ENCODE assay signal across 1 cellular context in the genomic region with DNA sequence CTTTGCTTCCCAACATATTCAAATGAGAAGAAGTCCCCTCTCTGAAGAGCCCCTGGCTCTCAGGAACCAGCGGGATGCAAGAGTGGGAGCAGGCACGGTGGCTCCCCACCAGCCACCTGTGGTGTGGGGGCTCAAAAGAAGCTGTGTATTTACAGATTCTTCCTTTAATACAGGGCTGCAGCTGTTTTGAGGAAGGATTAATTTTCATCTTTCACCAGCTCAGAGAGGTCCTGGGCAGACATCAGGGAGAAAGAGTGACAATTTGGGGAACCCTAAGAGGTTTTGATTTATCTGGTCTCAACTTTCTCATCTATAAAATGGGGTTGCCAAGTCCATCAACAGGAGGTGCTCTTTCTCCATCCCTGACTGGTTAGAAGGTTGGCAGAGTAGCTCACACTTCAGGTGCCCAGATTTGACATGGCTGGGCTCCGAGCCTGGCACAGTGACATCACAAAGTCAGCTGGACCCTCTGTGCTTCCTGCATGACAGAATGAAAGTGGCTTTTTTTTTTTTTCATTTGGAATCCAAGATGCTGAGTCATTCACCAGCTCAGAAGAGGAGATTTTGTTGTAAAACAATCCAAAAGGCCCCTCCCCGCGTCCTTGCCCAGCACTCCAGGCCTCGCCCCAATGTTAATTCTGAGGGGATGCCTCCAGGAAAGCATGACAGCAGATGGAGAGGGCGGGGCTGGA.
TF ChIP-seq lines count a peak whose summit lies in the region.

No MANE protein-coding gene starts in this region.

TF ChIP-seq in GM12878, 131 proteins besides CTCF, POLR2A, EP300 and RAD21:
- TF ChIP-seq ZNF217 (IDR thresholded peaks at IDR 0.05) (no peak), NR2C1 (IDR thresholded peaks at IDR 0.05) (no peak), TCF3 (IDR thresholded peaks at IDR 0.05; ENCODE audit: borderline replicate concordance, insufficient read depth, low read depth, low read length) (no peak)
